In genomic region chr2:105401867-105402266, GRCh38 we compare ENCODE assay signal across 31 cellular contexts.
"Had no signal": no experiment of that assay in that cellular context is flagged by ENCODE, and none has a peak within 500 bp of the region (broad histone marks: within the 10 kb centered on the region; RNA-seq: fewer than 3 reads in every experiment).

No MANE protein-coding gene starts in this region.

- H3K4me2 ChIP-seq: hepatocyte had no signal

- H3K36me3 ChIP-seq: colonic mucosa, esophagus squamous epithelium, gastroesophageal sphincter, WERI-Rb-1 had no signal

- H2AFZ ChIP-seq: hepatocyte had no signal

- FAIRE-seq: astrocyte, bronchial epithelial cell, endometrium, endothelial cell of umbilical vein had no signal

- DNase-seq: activated B cell treated with CpG ODN at 0.5 μM for 24 hours; activated CD4-positive, alpha-beta T cell treated with anti-CD3 and anti-CD28 coated beads for 48 hours; activated CD4-positive, alpha-beta T cell treated with anti-CD3 and anti-CD28 coated beads, Interleukin-2, amount 50 U/mL, for 1 hour; activated CD4-positive, alpha-beta T cell treated with anti-CD3 and anti-CD28 coated beads, Interleukin-2, amount 50 U/mL, for 48 hours; activated CD8-positive, alpha-beta memory T cell treated with anti-CD3 and anti-CD28 coated beads for 24 hours; activated CD8-positive, alpha-beta T cell treated with anti-CD3 and anti-CD28 coated beads for 36 hours; activated effector memory CD4-positive, alpha-beta T cell treated with Interleukin-2 at 50 U/mL for 16 hours; activated gamma-delta T cell treated with Interleukin-2 at 50 U/mL for 16 hours; activated naive CD4-positive, alpha-beta T cell treated with anti-CD3 and anti-CD28 coated beads, Interleukin-2, amount 50 U/mL, for 16 hours; activated naive CD4-positive, alpha-beta T cell treated with Interleukin-2 at 50 U/mL for 16 hours; activated T-cell treated with anti-CD3 and anti-CD28 coated beads, Interleukin-2, amount 50 U/mL, for 4 hours; amniotic stem cell; anterior cingulate cortex; brain microvascular endothelial cell; central memory CD4-positive, alpha-beta T cell; cerebellar nuclear complex; colonic mucosa; effector CD8-positive, alpha-beta T cell; esophagus squamous epithelium; foreskin melanocyte; heart right ventricle; T1000; WERI-Rb-1 had no signal

- H3K27ac ChIP-seq: brain microvascular endothelial cell, gastroesophageal sphincter, hepatocyte, WERI-Rb-1 had no signal

- ATAC-seq: activated CD4-positive, CD25-positive, alpha-beta regulatory T cell treated with anti-CD3 and anti-CD28 coated beads, Interleukin-2, amount 50 U/mL, for 24 hours; activated CD8-positive, alpha-beta T cell treated with anti-CD3 and anti-CD28 coated beads for 36 hours; activated T-cell treated with anti-CD3 and anti-CD28 coated beads, Interleukin-2, amount 50 U/mL, for 4 hours; activated T-helper 17 cell treated with anti-CD3 and anti-CD28 coated beads, Interleukin-2, amount 50 U/mL, for 72 hours; gastroesophageal sphincter; heart right ventricle had no signal

- H3K27me3 ChIP-seq: brain microvascular endothelial cell, colonic mucosa, hepatocyte had no signal

- H3K4me3 ChIP-seq: colonic mucosa, esophagus squamous epithelium, gastroesophageal sphincter, heart right ventricle, hepatocyte had no signal

- H3K9me3 ChIP-seq: colonic mucosa, esophagus squamous epithelium, gastroesophageal sphincter, heart right ventricle had no signal
